In genomic region chr14:61718039-61718438, GRCh38 we compare ENCODE assay signal across 16 cellular contexts. TPM values are rescaled to one million over a fixed set of nuclear protein-coding genes. Genes with fewer than 3 reads are reported as not detected.
DNase-seq lines count a peak whose midpoint lies in the region; ATAC-seq, FAIRE-seq and TF ChIP-seq lines count a peak whose summit lies in the region.
"Had no signal": no experiment of that assay in that cellular context is flagged by ENCODE, and none has a peak within 500 bp of the region (broad histone marks: within the 10 kb centered on the region; RNA-seq: fewer than 3 reads in every experiment).

No MANE protein-coding gene starts in this region.

- H3K79me2 ChIP-seq in HepG2 (ENCODE audit: insufficient read depth, low read length): peaks cover 91% of the 10 kb centered on the region
- H3K79me2 ChIP-seq in OCI-LY7 (ENCODE audit: insufficient read depth, low read depth, low read length): peaks cover 100% of the 10 kb centered on the region
- peaks cover 29 to 100% of the 10 kb centered on the region in 2 experiments for H3K79me2 ChIP-seq in H1 (ENCODE audit: control insufficient read depth in 1 of 2, insufficient read depth in 2 of 2, low read length in 2 of 2)

- H3K4me2 ChIP-seq in HepG2 (ENCODE audit: low read depth, low read length): no peak overlapping the region
- peak overlapping the region; percentile 78 for H3K4me2 ChIP-seq in OCI-LY7 (ENCODE audit: low read length)
- peak overlapping the region; percentile 22 to 37; a peak in 1 of 4 replicates for H3K4me2 ChIP-seq in H1 (ENCODE audit: insufficient read depth in 1 of 2, low read depth in 2 of 2, low read length in 2 of 2)

- H2BK5ac ChIP-seq in H1 (ENCODE audit: low read depth, low read length): no peak overlapping the region

- intact Hi-C loops in HepG2 (cut with micrococcal nuclease; ENCODE audit: unreplicated experiment): loop anchor here (5.0 kb wide), 1 partner anchor 111 kb away; no protein-coding TSS in a partner anchor
- intact Hi-C loops in right lobe of liver (cut with DNase I): no loop called here
- intact Hi-C loops in OCI-LY7 (cut with micrococcal nuclease; ENCODE audit: unreplicated experiment): loop anchor here (5.0 kb wide), 1 partner anchor 241 kb away; no protein-coding TSS in a partner anchor

- H2BK120ac ChIP-seq in H1 (replicated peaks; ENCODE audit: low read depth, low read length): no peak overlapping the region

- H3K23ac ChIP-seq in H1 (ENCODE audit: insufficient read length): no peak overlapping the region

- no peak for TF ChIP-seq RAD21 in HepG2 (CRISPR knock-in tag; IDR thresholded peaks at IDR 0.05)
- no peak for TF ChIP-seq RAD21 in H1 (IDR thresholded peaks at IDR 0.05 in 1 of 2, conservative IDR thresholded peaks at IDR 0.05 in 1 of 2; ENCODE audit: low read depth in 2 of 2, low read length in 2 of 2)

- H3K79me1 ChIP-seq in H1 (ENCODE audit: low read depth, low read length): no peaks in the 10 kb centered on the region

- H3K9ac ChIP-seq in HepG2 (ENCODE audit: insufficient read depth, low read depth, low read length) (no peak overlapping the region), H1 (replicated peaks in 1 of 4; ENCODE audit: extremely low read depth in 1 of 4, low read depth in 3 of 4, low read length in 3 of 4) (no peak overlapping the region)

- ATAC-seq in HepG2: no peak
- no peak for ATAC-seq in right lobe of liver
- no peak for ATAC-seq in stimulated activated memory B cell treated with anti-CD40 and anti-IgM and Interleukin-4, amounts not matched to agents 10 μg/mL and 1 μg/mL and 100 μg/mL, for 72 hours
- ATAC-seq: gastrocnemius medialis, natural killer cell had no signal

- no peaks in the 10 kb centered on the region for H3K27me3 ChIP-seq in HepG2 (ENCODE audit: control insufficient read depth in 1 of 2, insufficient read depth in 2 of 2, low read length in 2 of 2)
- H3K27me3 ChIP-seq in right lobe of liver: no peaks in the 10 kb centered on the region
- no peaks in the 10 kb centered on the region for H3K27me3 ChIP-seq in H1 (replicated peaks in 1 of 4; ENCODE audit: control insufficient read depth in 3 of 4, extremely low read depth in 1 of 4, insufficient read depth in 3 of 4, low read length in 3 of 4)
- no peaks in the 10 kb centered on the region for H3K27me3 ChIP-seq in SJCRH30
- H3K27me3 ChIP-seq: BE2C, gastrocnemius medialis, suprapubic skin had no signal

- no peak overlapping the region for H2AK5ac ChIP-seq in H1 (ENCODE audit: low read depth, low read length)

- TF ChIP-seq POLR2A in HepG2 (IDR thresholded peaks at IDR 0.05; ENCODE audit: insufficient read depth in 1 of 2, low read depth in 2 of 2, low read length in 2 of 2) (no peak), right lobe of liver (IDR thresholded peaks at IDR 0.05) (no peak), H1 (IDR thresholded peaks at IDR 0.05; ENCODE audit: control extremely low read depth in 1 of 2, low read depth in 2 of 2, low read length in 2 of 2) (no peak)

- CTCF ChIA-PET in HepG2 (lab: Yijun Ruan, JAX; ENCODE audit: low intra/inter-chr PET ratio, low total read pairs) (no interaction called here), OCI-LY7 (lab: Charles Lee; ENCODE audit: unreplicated experiment) (interaction anchor here (1.3 kb wide), 1 partner anchor 11 kb away, joined by 5 read pairs; no protein-coding TSS in a partner anchor), H1 (lab: Charles Lee; ENCODE audit: partially characterized antibody) (interaction anchor here (0.7 to 3.6 kb wide), 2 partner anchors 20 to 242 kb away, joined by 3 to 14 read pairs; no protein-coding TSS in a partner anchor)

- H4K91ac ChIP-seq in H1 (replicated peaks; ENCODE audit: insufficient read length, low read length): no peak overlapping the region

- H3K56ac ChIP-seq in H1 (replicated peaks; ENCODE audit: insufficient read length, low read depth, low read length): no peak overlapping the region

- H2AFZ ChIP-seq in HepG2 (ENCODE audit: low read length): no peak overlapping the region
- no peak overlapping the region for H2AFZ ChIP-seq in OCI-LY7 (ENCODE audit: low read length)
- H2AFZ ChIP-seq in H1 (ENCODE audit: low read length): no peak overlapping the region

- no peaks in the 10 kb centered on the region; the same call in 1 of the 2 replicates for H3K23me2 ChIP-seq in H1 (ENCODE audit: low read depth, low read length)

- peaks cover 5 to 15% of the 10 kb centered on the region in 2 experiments; a peak in 4 of 5 replicates for H3K36me3 ChIP-seq in HepG2 (replicated peaks in 1 of 2; ENCODE audit: control insufficient read depth in 1 of 2, insufficient read depth in 2 of 2, low read length in 2 of 2)
- peaks cover 0 to 9% (median 3%) of the 10 kb centered on the region in 4 donors for H3K36me3 ChIP-seq in right lobe of liver
- peaks cover 28% of the 10 kb centered on the region for H3K36me3 ChIP-seq in OCI-LY7 (ENCODE audit: insufficient read depth, low read length)
- H3K36me3 ChIP-seq in H1 (ENCODE audit: control insufficient read depth in 2 of 4, insufficient read depth in 4 of 4, low read length in 3 of 4): peaks cover 0 to 26% (median 11%) of the 10 kb centered on the region in 4 experiments; a peak in 6 of 8 replicates
- H3K36me3 ChIP-seq in SJCRH30: peaks cover 22% of the 10 kb centered on the region

- no peak overlapping the region for H4K8ac ChIP-seq in H1 (ENCODE audit: extremely low read depth, insufficient read depth, low read length)

- DNase-seq in HepG2 (ENCODE audit: low spot score) (no peak), right lobe of liver (no peak), OCI-LY7 (ENCODE audit: low spot score) (no peak), H1 (ENCODE audit: low read depth in 1 of 2, low spot score in 2 of 2) (no peak), HUDEP-2 (lab: John Stamatoyannopoulos, UW; ENCODE audit: unreplicated experiment in 76 of 76) (no peak), NCI-H226 (no peak), SJCRH30 (no peak)
- DNase-seq: activated CD4-positive, CD25-positive, alpha-beta regulatory T cell; BE2C; DMS53; gastrocnemius medialis; natural killer cell; NCI-H187; NCI-H526 treated with DMSO at 0.1 percent for 48 hours had no signal

- no peaks in the 10 kb centered on the region for H3K27me3 Mint-ChIP-seq in stimulated activated memory B cell treated with anti-CD40 and anti-IgM and Interleukin-4, amounts not matched to agents 10 μg/mL and 1 μg/mL and 100 μg/mL, for 72 hours

- H3K27ac ChIP-seq in HepG2 (ENCODE audit: extremely low read length, insufficient read depth, low read length): no peak overlapping the region
- no peak overlapping the region for H3K27ac ChIP-seq in right lobe of liver
- peak overlapping the region; percentile 88 for H3K27ac ChIP-seq in OCI-LY7 (ENCODE audit: low read depth, low read length, poor library complexity, severe bottlenecking)
- H3K27ac ChIP-seq in H1 (ENCODE audit: low read depth, low read length): no peak overlapping the region
- H3K27ac ChIP-seq in SJCRH30: no peak overlapping the region
- H3K27ac ChIP-seq: gastrocnemius medialis, suprapubic skin had no signal

- TF ChIP-seq EP300 in HepG2 (IDR thresholded peaks at IDR 0.05; ENCODE audit: low read depth in 2 of 2, low read length in 2 of 2): no peak
- TF ChIP-seq EP300 in HepG2 (CRISPR knock-in tag; IDR thresholded peaks at IDR 0.05; ENCODE audit: borderline replicate concordance): no peak
- no peak for TF ChIP-seq EP300 in H1 (IDR thresholded peaks at IDR 0.05; ENCODE audit: borderline replicate concordance in 1 of 2, low read depth in 2 of 2, low read length in 2 of 2)

- in situ Hi-C loops in HepG2 (cut with HindIII; ENCODE audit: extremely low pct_ligation_motif_present, low pct_unique_long_range_greater_than_20kb): no loop called here

- no peak overlapping the region for H3K18ac ChIP-seq in H1 (ENCODE audit: extremely low read depth, low read length)

- TF ChIP-seq CTCF in HepG2 (CRISPR knock-in tag; IDR thresholded peaks at IDR 0.05) (no peak), right lobe of liver (IDR thresholded peaks at IDR 0.05) (no peak), OCI-LY7 (conservative IDR thresholded peaks at IDR 0.05; ENCODE audit: low read length) (no peak), H1 (IDR thresholded peaks at IDR 0.05; ENCODE audit: control extremely low read depth in 1 of 3, insufficient read depth in 1 of 3, low read depth in 1 of 3, low read length in 3 of 3) (no peak)

- H3K9me3 ChIP-seq in HepG2 (ENCODE audit: low read length): no peaks in the 10 kb centered on the region
- H3K9me3 ChIP-seq in right lobe of liver: no peaks in the 10 kb centered on the region
- no peaks in the 10 kb centered on the region for H3K9me3 ChIP-seq in OCI-LY7 (ENCODE audit: low read length)
- no peaks in the 10 kb centered on the region for H3K9me3 ChIP-seq in H1 (ENCODE audit: insufficient read depth in 2 of 2, low read depth in 1 of 2, low read length in 1 of 2)
- H3K9me3 ChIP-seq in SJCRH30 (replicated peaks): no peaks in the 10 kb centered on the region
- H3K9me3 ChIP-seq: BE2C, gastrocnemius medialis, suprapubic skin had no signal

- peaks cover 66% of the 10 kb centered on the region for H3K4me1 Mint-ChIP-seq in stimulated activated memory B cell treated with anti-CD40 and anti-IgM and Interleukin-4, amounts not matched to agents 10 μg/mL and 1 μg/mL and 100 μg/mL, for 72 hours

- no peak overlapping the region for H2BK12ac ChIP-seq in H1 (ENCODE audit: low read depth, low read length)

- H4K20me1 ChIP-seq in HepG2 (ENCODE audit: insufficient read depth, low read length): peaks cover 83% of the 10 kb centered on the region
- H4K20me1 ChIP-seq in OCI-LY7 (ENCODE audit: insufficient read depth, low read length): peaks cover 62% of the 10 kb centered on the region
- peaks cover 22 to 31% of the 10 kb centered on the region in 2 experiments for H4K20me1 ChIP-seq in H1 (replicated peaks in 1 of 2; ENCODE audit: control insufficient read depth in 1 of 2, insufficient read depth in 2 of 2, low read length in 2 of 2)

- H3K14ac ChIP-seq in H1 (ENCODE audit: insufficient read length): no peak overlapping the region

- FAIRE-seq in HepG2 (lab: Jason Lieb, UNC): no peak
- FAIRE-seq in H1 (lab: Jason Lieb, UNC): no peak

- H2BK20ac ChIP-seq in H1 (ENCODE audit: low read length): no peak overlapping the region

- H3K9me3 Mint-ChIP-seq in stimulated activated memory B cell treated with anti-CD40 and anti-IgM and Interleukin-4, amounts not matched to agents 10 μg/mL and 1 μg/mL and 100 μg/mL, for 72 hours: no peaks in the 10 kb centered on the region
- H3K9me3 Mint-ChIP-seq: natural killer cell had no signal

- H3K36me3 Mint-ChIP-seq in stimulated activated memory B cell treated with anti-CD40 and anti-IgM and Interleukin-4, amounts not matched to agents 10 μg/mL and 1 μg/mL and 100 μg/mL, for 72 hours: peaks cover 6% of the 10 kb centered on the region
- H3K36me3 Mint-ChIP-seq: natural killer cell had no signal

- H3K4me3 Mint-ChIP-seq in stimulated activated memory B cell treated with anti-CD40 and anti-IgM and Interleukin-4, amounts not matched to agents 10 μg/mL and 1 μg/mL and 100 μg/mL, for 72 hours: no peak overlapping the region

- WGBS in HepG2 (ENCODE audit: low lambda C conversion rate): 100% methylated on average over 2 of the region's 2 CpGs
- 100% methylated on average over 2 of the region's 2 CpGs for WGBS in right lobe of liver (ENCODE audit: insufficient coverage, low coverage, low lambda C conversion rate, missing lambda C conversion rate)
- 57% methylated on average over 2 of the region's 2 CpGs; no CpG with 5 or more reads in 1 of the 2 experiments for WGBS in H1 (ENCODE audit: extremely low coverage in 1 of 2, insufficient coverage in 1 of 2, insufficient read length in 1 of 2, insufficient replicate concordance in 2 of 2, low coverage in 1 of 2, low lambda C conversion rate in 2 of 2, missing lambda C conversion rate in 1 of 2), 2 experiments

- H4K5ac ChIP-seq in H1 (ENCODE audit: insufficient read length, low read depth, low read length): no peak overlapping the region

- peak overlapping the region; percentile 53 for H3K27ac Mint-ChIP-seq in stimulated activated memory B cell treated with anti-CD40 and anti-IgM and Interleukin-4, amounts not matched to agents 10 μg/mL and 1 μg/mL and 100 μg/mL, for 72 hours

- BruUV-seq in HepG2 (replicated peaks; lab: Mats Ljungman, UMichigan) (no TSS peak), OCI-LY7 (replicated peaks; lab: Mats Ljungman, UMichigan) (no TSS peak)

- no peak overlapping the region for H3K4me3 ChIP-seq in HepG2 (replicated peaks in 1 of 3; ENCODE audit: insufficient read depth in 1 of 3, low read depth in 2 of 3, low read length in 3 of 3)
- H3K4me3 ChIP-seq in right lobe of liver: no peak overlapping the region
- peak overlapping the region; percentile 62 for H3K4me3 ChIP-seq in OCI-LY7 (ENCODE audit: low read depth, low read length, poor library complexity, severe bottlenecking)
- H3K4me3 ChIP-seq in H1 (ENCODE audit: extremely low read depth in 1 of 4, insufficient read depth in 2 of 4, low read depth in 3 of 4, low read length in 4 of 4): peak overlapping the region in 1 of 4 experiments; percentile 3; a peak in 1 of 8 replicates
- H3K4me3 ChIP-seq in SJCRH30: no peak overlapping the region
- H3K4me3 ChIP-seq: gastrocnemius medialis, suprapubic skin had no signal

- H3K4me1 ChIP-seq in HepG2 (ENCODE audit: insufficient read depth, low read length) (peaks cover 63% of the 10 kb centered on the region), right lobe of liver (peaks cover 0 to 39% (median 3%) of the 10 kb centered on the region in 4 donors), OCI-LY7 (ENCODE audit: insufficient read depth, low read length, poor library complexity, severe bottlenecking) (peaks cover 82% of the 10 kb centered on the region), H1 (replicated peaks in 1 of 4; ENCODE audit: control insufficient read depth in 3 of 4, insufficient read depth in 4 of 4, low read length in 3 of 4) (peaks cover 6 to 14% (median 9%) of the 10 kb centered on the region in 4 experiments; a peak in 6 of 7 replicates), SJCRH30 (no peaks in the 10 kb centered on the region)

- no peak overlapping the region for H2BK15ac ChIP-seq in H1 (ENCODE audit: low read length)

- H3K9me2 ChIP-seq in OCI-LY7 (ENCODE audit: insufficient read depth, low read length): no peaks in the 10 kb centered on the region

- POLR2A ChIA-PET in HepG2 (lab: Yijun Ruan, JAX): interaction anchor here (0.9 kb wide), 1 partner anchor 23 kb away, joined by 3 read pairs; the partner anchor contains the start of gene HIF1A
- POLR2A ChIA-PET in OCI-LY7 (lab: Charles Lee): interaction anchor here (1.0 to 8.2 kb wide), 9 partner anchors 8 to 247 kb away, joined by 3 to 79 read pairs (median 5); no protein-coding TSS in a partner anchor
- POLR2A ChIA-PET in H1 (lab: Charles Lee; ENCODE audit: partially characterized antibody): interaction anchor here (0.7 kb wide), 2 partner anchors 109 to 293 kb away, joined by 3 read pairs; no protein-coding TSS in a partner anchor

- no peak overlapping the region for H3K4ac ChIP-seq in H1 (replicated peaks; ENCODE audit: insufficient read length, low read depth, low read length)

RNA-seq across cellular contexts. Expression of gene HIF1A, which starts 22.7 kb away (rescaled TPM):
- 126 and 211 TPM in 2 replicates for total RNA-seq in HepG2 (2016; rRNA removed; fragmentation: Illumina TruSeq; extraction: Trizol)
- total RNA-seq in HepG2 (2016; cell fraction: cytosol; rRNA removed; fragmentation: Illumina TruSeq; extraction: Trizol; ENCODE audit: low read depth): 19.1 and 34.5 TPM in 2 replicates
- 123 and 189 TPM in 2 replicates for total RNA-seq in HepG2 (2016; cell fraction: insoluble cytoplasmic fraction; rRNA removed; fragmentation: Illumina TruSeq; extraction: Trizol)
- total RNA-seq in HepG2 (2016; cell fraction: membrane; rRNA removed; fragmentation: Illumina TruSeq; extraction: Trizol): 36.2 and 39.8 TPM in 2 replicates
- 102 and 119 TPM in 2 replicates for total RNA-seq in HepG2 (2016; cell fraction: nucleus; rRNA removed; fragmentation: Illumina TruSeq; extraction: Trizol)
- polyA plus RNA-seq in HepG2 (2011; rRNA removed): 41.0 and 42.8 TPM in 2 replicates
- polyA plus RNA-seq in HepG2 (2011; cell fraction: cytosol; rRNA removed): 19.1 and 32.4 TPM in 2 replicates
- 26.9 and 40.5 TPM in 2 replicates for polyA plus RNA-seq in HepG2 (2011; cell fraction: nucleus; rRNA removed)
- polyA plus RNA-seq in HepG2 (2012): 58.1 and 68.2 TPM in 2 replicates
- polyA plus RNA-seq in HepG2 (2016; cell fraction: cytosol; fragmentation: Illumina TruSeq; extraction: Trizol; ENCODE audit: low read depth): 3.1 and 3.4 TPM in 2 replicates
- 155 and 156 TPM in 2 replicates for polyA plus RNA-seq in HepG2 (2016; cell fraction: insoluble cytoplasmic fraction; fragmentation: Illumina TruSeq; extraction: Trizol; ENCODE audit: low read depth)
- 11.9 and 12.5 TPM in 2 replicates for polyA plus RNA-seq in HepG2 (2016; cell fraction: membrane; fragmentation: Illumina TruSeq; extraction: Trizol; ENCODE audit: low read depth)
- 108 and 129 TPM in 2 replicates for polyA plus RNA-seq in HepG2 (2016; cell fraction: nucleus; fragmentation: Illumina TruSeq; extraction: Trizol; ENCODE audit: insufficient read depth, low read depth)
- polyA minus RNA-seq in HepG2 (2011; rRNA and poly(A)+ RNA removed; ENCODE audit: low replicate concordance): 67.4 and 132 TPM in 2 replicates
- polyA minus RNA-seq in HepG2 (2011; cell fraction: cytosol; rRNA and poly(A)+ RNA removed): 77.8 and 127 TPM in 2 replicates
- 102 and 161 TPM in 2 replicates for polyA minus RNA-seq in HepG2 (2011; cell fraction: nucleus; rRNA and poly(A)+ RNA removed)
- 100 to 1,000 TPM in 1 of 6 experiments, 10 to 100 TPM in 5; 15.9 to 117 (median 31.9) TPM for total RNA-seq in right lobe of liver
- total RNA-seq in OCI-LY7 (2014; rRNA removed; shearing (Covaris generic)): 59.5 and 71.7 TPM in 2 replicates
- total RNA-seq in OCI-LY7 (2022): 88.1 and 93.7 TPM in 2 replicates
- 175 and 178 TPM in 2 replicates for total RNA-seq in H1 (2021; fragmentation: NEBNext Ultra II Directional; extraction: Animal tissue kit (Norgen Biotek cat#: 25700))
- polyA plus RNA-seq in H1 (2011; rRNA removed): 37.1 and 54.8 TPM in 2 replicates
- polyA plus RNA-seq in H1 (2011; cell fraction: cytosol; rRNA removed): 75.8 TPM
- 47.4 TPM for polyA plus RNA-seq in H1 (2011; cell fraction: nucleus; rRNA removed)
- 83.9 to 146 TPM (median 111 TPM) in 4 replicates for polyA plus RNA-seq in H1 (2012, experiment 1 of 2)
- polyA plus RNA-seq in H1 (2012, experiment 2 of 2): 6.1 TPM
- polyA plus RNA-seq in H1 (2013, experiment 1 of 2): 162 TPM
- 156 TPM for polyA plus RNA-seq in H1 (2013, experiment 2 of 2)
- 95.9 and 172 TPM in 2 replicates for polyA minus RNA-seq in H1 (2011; rRNA and poly(A)+ RNA removed)
- polyA minus RNA-seq in H1 (2011; cell fraction: cytosol; rRNA and poly(A)+ RNA removed): 145 TPM
- 149 TPM for polyA minus RNA-seq in H1 (2011; cell fraction: nucleus; rRNA and poly(A)+ RNA removed)
- 150 and 163 TPM in 2 replicates for total RNA-seq in SJCRH30 (2014; rRNA removed; shearing (Covaris generic))

RNA-seq across cellular contexts. Expression of gene SNAPC1, which starts 44.2 kb away (rescaled TPM):
- total RNA-seq in HepG2 (2016; rRNA removed; fragmentation: Illumina TruSeq; extraction: Trizol) (8.4 and 8.5 TPM in 2 replicates), right lobe of liver (1 to 10 TPM in 5 of 6 experiments, under 1 TPM in 1; 0.88 to 2.0 (median 1.8) TPM), OCI-LY7 (2022) (9.5 and 12.1 TPM in 2 replicates)
- 1.9 and 2.3 TPM in 2 replicates for total RNA-seq in HepG2 (2016; cell fraction: cytosol; rRNA removed; fragmentation: Illumina TruSeq; extraction: Trizol; ENCODE audit: low read depth)
- total RNA-seq in HepG2 (2016; cell fraction: insoluble cytoplasmic fraction; rRNA removed; fragmentation: Illumina TruSeq; extraction: Trizol): 8.4 and 8.6 TPM in 2 replicates
- 2.8 and 3.6 TPM in 2 replicates for total RNA-seq in HepG2 (2016; cell fraction: membrane; rRNA removed; fragmentation: Illumina TruSeq; extraction: Trizol)
- 5.8 and 7.5 TPM in 2 replicates for total RNA-seq in HepG2 (2016; cell fraction: nucleus; rRNA removed; fragmentation: Illumina TruSeq; extraction: Trizol)
- polyA plus RNA-seq in HepG2 (2011; rRNA removed) (1.9 and 2.6 TPM in 2 replicates), H1 (2011; rRNA removed) (5.2 and 5.8 TPM in 2 replicates)
- 1.0 and 1.8 TPM in 2 replicates for polyA plus RNA-seq in HepG2 (2011; cell fraction: cytosol; rRNA removed)
- polyA plus RNA-seq in HepG2 (2011; cell fraction: nucleus; rRNA removed): 0.90 and 0.97 TPM in 2 replicates
- polyA plus RNA-seq in HepG2 (2012): 3.8 and 4.8 TPM in 2 replicates
- 0.49 and 0.59 TPM in 2 replicates for polyA plus RNA-seq in HepG2 (2016; cell fraction: cytosol; fragmentation: Illumina TruSeq; extraction: Trizol; ENCODE audit: low read depth)
- 6.9 TPM in 2 replicates for polyA plus RNA-seq in HepG2 (2016; cell fraction: insoluble cytoplasmic fraction; fragmentation: Illumina TruSeq; extraction: Trizol; ENCODE audit: low read depth)
- polyA plus RNA-seq in HepG2 (2016; cell fraction: membrane; fragmentation: Illumina TruSeq; extraction: Trizol; ENCODE audit: low read depth): 0.82 and 1.0 TPM in 2 replicates
- 7.6 and 9.2 TPM in 2 replicates for polyA plus RNA-seq in HepG2 (2016; cell fraction: nucleus; fragmentation: Illumina TruSeq; extraction: Trizol; ENCODE audit: insufficient read depth, low read depth)
- 0.24 and 1.2 TPM in 2 replicates for polyA minus RNA-seq in HepG2 (2011; rRNA and poly(A)+ RNA removed; ENCODE audit: low replicate concordance)
- 2.5 and 2.7 TPM in 2 replicates for polyA minus RNA-seq in HepG2 (2011; cell fraction: cytosol; rRNA and poly(A)+ RNA removed)
- 2.6 and 4.0 TPM in 2 replicates for polyA minus RNA-seq in HepG2 (2011; cell fraction: nucleus; rRNA and poly(A)+ RNA removed)
- total RNA-seq in OCI-LY7 (2014; rRNA removed; shearing (Covaris generic)): 10.5 and 11.7 TPM in 2 replicates
- total RNA-seq in H1 (2021; fragmentation: NEBNext Ultra II Directional; extraction: Animal tissue kit (Norgen Biotek cat#: 25700)): 9.6 and 11.1 TPM in 2 replicates
- 11.3 TPM for polyA plus RNA-seq in H1 (2011; cell fraction: cytosol; rRNA removed)
- 2.3 TPM for polyA plus RNA-seq in H1 (2011; cell fraction: nucleus; rRNA removed)
- polyA plus RNA-seq in H1 (2012, experiment 1 of 2): 5.4 to 9.8 TPM (median 6.8 TPM) in 4 replicates
- 1.2 TPM for polyA plus RNA-seq in H1 (2012, experiment 2 of 2)
- 12.6 TPM for polyA plus RNA-seq in H1 (2013, experiment 1 of 2)
- polyA plus RNA-seq in H1 (2013, experiment 2 of 2): 14.9 TPM
- 2.1 and 2.8 TPM in 2 replicates for polyA minus RNA-seq in H1 (2011; rRNA and poly(A)+ RNA removed)
- polyA minus RNA-seq in H1 (2011; cell fraction: cytosol; rRNA and poly(A)+ RNA removed): 7.6 TPM
- polyA minus RNA-seq in H1 (2011; cell fraction: nucleus; rRNA and poly(A)+ RNA removed): 4.9 TPM
- total RNA-seq in SJCRH30 (2014; rRNA removed; shearing (Covaris generic)): 7.0 and 8.8 TPM in 2 replicates

Comparison
In these comparisons a context has a peak if more than half of its experiments do, and no peak if none do; other contexts are left out.
1. intact Hi-C loops: an anchor here in HepG2 (5.0 kb wide) and OCI-LY7 (5.0 kb wide); none called in right lobe of liver.